19 cellular contexts compared by ENCODE assay signal in genomic region chr19:5466814-5467291, GRCh38. TPM values are rescaled to one million over a fixed set of nuclear protein-coding genes. Genes with fewer than 3 reads are reported as not detected.
A peak's percentile ranks its signal among the peaks of the same experiment; 100 is the strongest.
DNase-seq lines count a peak whose midpoint lies in the region; ATAC-seq and TF ChIP-seq lines count a peak whose summit lies in the region.
"Had no signal": no experiment of that assay in that cellular context is flagged by ENCODE, and none has a peak within 500 bp of the region (broad histone marks: within the 10 kb centered on the region; RNA-seq: fewer than 3 reads in every experiment).

No MANE protein-coding gene starts in this region.

- no peak for TF ChIP-seq POLR2A in breast epithelium (IDR thresholded peaks at IDR 0.05)

- no peak overlapping the region for H3K4me3 ChIP-seq in breast epithelium

- ATAC-seq in activated T-cell treated with anti-CD3 and anti-CD28 coated beads, Interleukin-2, amount 50 U/mL, for 72 hours (replicated peaks in 1 of 2) = no peak
- ATAC-seq in GM19351 (IDR thresholded peaks at IDR 0.05; ENCODE audit: unreplicated experiment) = no peak
- ATAC-seq: activated CD8-positive, alpha-beta T cell treated with anti-CD3 and anti-CD28 coated beads for 36 hours; Panc1 had no signal

- no peaks in the 10 kb centered on the region for H3K4me1 ChIP-seq in breast epithelium

- DNase-seq in MCF 10A (ENCODE audit: unreplicated experiment) (peak; percentile 70), breast epithelium (ENCODE audit: low spot score in 2 of 2) (no peak), RPMI7951 (ENCODE audit: low read depth) (peak; percentile 63), glutamatergic neuron (peak; percentile 39), KBM-7 (no peak), mesothelial cell of epicardium (ENCODE audit: low spot score in 2 of 2, unreplicated experiment in 2 of 2) (no peak)
- DNase-seq in activated T-cell treated with anti-CD3 and anti-CD28 coated beads, Interleukin-2, amount 50 U/mL, for 72 hours = no peak
- DNase-seq: activated CD8-positive, alpha-beta T cell treated with anti-CD3 and anti-CD28 coated beads for 36 hours; Calu3; cerebellar nuclear complex; NCI-H1417 treated with DMSO at 0.1 percent for 48 hours; NCI-H526; stimulated activated CD4-positive, alpha-beta T cell treated with anti-CD3 and anti-CD28 coated beads, Interleukin-12 subunit alpha, Interleukin-12 subunit beta, amount 100 ng/mL, for 4 hours; stimulated activated naive CD4-positive, alpha-beta T cell treated with Interleukin-2 at 50 U/mL for 16 hours had no signal

- no peaks in the 10 kb centered on the region for H3K9me3 Mint-ChIP-seq in MCF 10A (ENCODE audit: unreplicated experiment)
- peaks cover 8% of the 10 kb centered on the region for H3K9me3 Mint-ChIP-seq in glutamatergic neuron (ENCODE audit: unreplicated experiment)
- H3K9me3 Mint-ChIP-seq in activated T-cell treated with anti-CD3 and anti-CD28 coated beads, Interleukin-2, amount 50 U/mL, for 72 hours = no peaks in the 10 kb centered on the region
- peaks cover 9% of the 10 kb centered on the region for H3K9me3 Mint-ChIP-seq in mesothelial cell of epicardium
- H3K9me3 Mint-ChIP-seq: activated CD8-positive, alpha-beta T cell treated with anti-CD3 and anti-CD28 coated beads for 36 hours had no signal

- H3K27ac Mint-ChIP-seq in MCF 10A (ENCODE audit: low read depth, unreplicated experiment) = peak overlapping the region; percentile 10
- peak overlapping the region; percentile 40 for H3K27ac Mint-ChIP-seq in glutamatergic neuron (ENCODE audit: unreplicated experiment)
- no peak overlapping the region for H3K27ac Mint-ChIP-seq in activated T-cell treated with anti-CD3 and anti-CD28 coated beads, Interleukin-2, amount 50 U/mL, for 72 hours
- no peak overlapping the region for H3K27ac Mint-ChIP-seq in mesothelial cell of epicardium
- H3K27ac Mint-ChIP-seq: activated CD8-positive, alpha-beta T cell treated with anti-CD3 and anti-CD28 coated beads for 36 hours had no signal

- no peaks in the 10 kb centered on the region for H3K27me3 ChIP-seq in breast epithelium

- H3K9me3 ChIP-seq in breast epithelium = no peaks in the 10 kb centered on the region

- in situ Hi-C loops in KBM-7 (cut with MboI; ENCODE audit: low pct_unique_long_range_greater_than_20kb, low sequenced_read_pairs) = no loop called here

- H3K36me3 ChIP-seq in breast epithelium = no peaks in the 10 kb centered on the region

- no peak overlapping the region for H3K27ac ChIP-seq in breast epithelium

- POLR2A ChIA-PET in MCF 10A (lab: Yijun Ruan, JAX) = interaction anchor here (0.7 to 1.1 kb wide), 2 partner anchors 9 to 20 kb away, joined by 3 read pairs; no protein-coding TSS in a partner anchor

- H3K4me1 Mint-ChIP-seq in MCF 10A (ENCODE audit: insufficient read depth, unreplicated experiment) (peaks cover 15% of the 10 kb centered on the region), glutamatergic neuron (ENCODE audit: low read depth, unreplicated experiment) (peaks cover 15% of the 10 kb centered on the region), mesothelial cell of epicardium (peaks cover 4% of the 10 kb centered on the region)
- no peaks in the 10 kb centered on the region for H3K4me1 Mint-ChIP-seq in activated T-cell treated with anti-CD3 and anti-CD28 coated beads, Interleukin-2, amount 50 U/mL, for 72 hours (ENCODE audit: low read depth)

- intact Hi-C loops in MCF 10A (cut with micrococcal nuclease) (no loop called here), breast epithelium (cut with DNase I; ENCODE audit: low total_unique reads) (no loop called here)

- no TSS peak for BruUV-seq in MCF 10A (replicated peaks; lab: Mats Ljungman, UMichigan)

- H3K27me3 Mint-ChIP-seq in MCF 10A (ENCODE audit: insufficient read depth, unreplicated experiment) (peaks cover 35% of the 10 kb centered on the region), glutamatergic neuron (ENCODE audit: unreplicated experiment) (peaks cover 13% of the 10 kb centered on the region), mesothelial cell of epicardium (ENCODE audit: low read depth) (peaks cover 17% of the 10 kb centered on the region)
- H3K27me3 Mint-ChIP-seq in activated T-cell treated with anti-CD3 and anti-CD28 coated beads, Interleukin-2, amount 50 U/mL, for 72 hours (ENCODE audit: low read depth) = peaks cover 12% of the 10 kb centered on the region

- H3K36me3 Mint-ChIP-seq in MCF 10A (ENCODE audit: insufficient read depth, unreplicated experiment) = no peaks in the 10 kb centered on the region
- H3K36me3 Mint-ChIP-seq in glutamatergic neuron (ENCODE audit: unreplicated experiment) = peaks cover 10% of the 10 kb centered on the region
- no peaks in the 10 kb centered on the region for H3K36me3 Mint-ChIP-seq in activated T-cell treated with anti-CD3 and anti-CD28 coated beads, Interleukin-2, amount 50 U/mL, for 72 hours (ENCODE audit: insufficient read depth in 2 of 2)
- no peaks in the 10 kb centered on the region for H3K36me3 Mint-ChIP-seq in mesothelial cell of epicardium

- no peak overlapping the region for H3K4me3 Mint-ChIP-seq in MCF 10A (ENCODE audit: unreplicated experiment)
- H3K4me3 Mint-ChIP-seq in glutamatergic neuron (ENCODE audit: unreplicated experiment) = peak overlapping the region; percentile 50
- H3K4me3 Mint-ChIP-seq in activated T-cell treated with anti-CD3 and anti-CD28 coated beads, Interleukin-2, amount 50 U/mL, for 72 hours = no peak overlapping the region
- no peak overlapping the region for H3K4me3 Mint-ChIP-seq in mesothelial cell of epicardium
- H3K4me3 Mint-ChIP-seq: activated CD8-positive, alpha-beta T cell treated with anti-CD3 and anti-CD28 coated beads for 36 hours had no signal

- TF ChIP-seq CTCF in MCF 10A (IDR thresholded peaks at IDR 0.05; ENCODE audit: unreplicated experiment) (no peak), breast epithelium (IDR thresholded peaks at IDR 0.05) (no peak), glutamatergic neuron (IDR thresholded peaks at IDR 0.05; ENCODE audit: partially characterized antibody, unreplicated experiment) (no peak), mesothelial cell of epicardium (IDR thresholded peaks at IDR 0.05; ENCODE audit: unreplicated experiment) (no peak)

- CTCF ChIA-PET in MCF 10A (lab: Yijun Ruan, JAX) = interaction anchor here (0.6 kb wide), 1 partner anchor 57 kb away, joined by 3 read pairs; no protein-coding TSS in a partner anchor

RNA-seq across cellular contexts. Expression of gene ZNRF4, which starts 11.6 kb away (rescaled TPM):
- not detected in 2 replicates for total RNA-seq in MCF 10A (2022)
- total RNA-seq in breast epithelium = not detected
- total RNA-seq in RPMI7951 (2014; rRNA removed; shearing (Covaris generic)) = not detected in 2 replicates
- total RNA-seq in glutamatergic neuron (ENCODE audit: unreplicated experiment) = not detected
- total RNA-seq in activated T-cell treated with anti-CD3 and anti-CD28 coated beads, Interleukin-2, amount 50 U/mL, for 72 hours = not detected
- not detected in 3 replicates for total RNA-seq in mesothelial cell of epicardium
- total RNA-seq: activated CD8-positive, alpha-beta T cell treated with anti-CD3 and anti-CD28 coated beads for 36 hours; Calu3; liver; progenitor cell of endocrine pancreas; T-helper 1 cell treated with Interleukin-12 subunit alpha and Interleukin-12 subunit beta and Interleukin-4 antibody, amounts not matched to agents 30 ng/mL and 1 ng/mL, for 36 hours had no signal

Comparison
In these comparisons a context has a peak if more than half of its experiments do, and no peak if none do; other contexts are left out.
1. DNase-seq: peak in MCF 10A (single experiment), RPMI7951 (single experiment) and glutamatergic neuron (single experiment); none in breast epithelium (0 of 2), activated T-cell treated with anti-CD3 and anti-CD28 coated beads, Interleukin-2, amount 50 U/mL, for 72 hours (0 of 2), KBM-7 (single experiment) and mesothelial cell of epicardium (0 of 2).
2. H3K27ac Mint-ChIP-seq: peak in MCF 10A (single experiment) and glutamatergic neuron (single experiment); none in activated T-cell treated with anti-CD3 and anti-CD28 coated beads, Interleukin-2, amount 50 U/mL, for 72 hours (single experiment) and mesothelial cell of epicardium (single experiment).